In the genomic region with DNA sequence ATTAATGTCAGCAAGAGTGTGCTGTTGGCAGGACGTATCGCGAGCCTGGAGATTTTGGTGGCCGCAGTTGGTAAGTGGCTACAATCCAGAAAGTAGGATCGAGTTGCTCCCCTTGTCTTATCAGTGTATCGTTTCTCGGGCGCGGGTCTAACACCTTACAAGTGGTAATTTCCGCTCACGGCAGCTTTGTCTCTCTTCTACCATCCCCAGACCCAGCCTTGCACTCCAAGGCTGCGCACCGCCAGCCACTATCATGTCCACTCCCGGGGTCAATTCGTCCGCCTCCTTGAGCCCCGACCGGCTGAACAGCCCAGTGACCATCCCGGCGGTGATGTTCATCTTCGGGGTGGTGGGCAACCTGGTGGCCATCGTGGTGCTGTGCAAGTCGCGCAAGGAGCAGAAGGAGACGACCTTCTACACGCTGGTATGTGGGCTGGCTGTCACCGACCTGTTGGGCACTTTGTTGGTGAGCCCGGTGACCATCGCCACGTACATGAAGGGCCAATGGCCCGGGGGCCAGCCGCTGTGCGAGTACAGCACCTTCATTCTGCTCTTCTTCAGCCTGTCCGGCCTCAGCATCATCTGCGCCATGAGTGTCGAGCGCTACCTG, we compare ENCODE assay signal across 8 cellular contexts. TPM values are rescaled to one million over a fixed set of nuclear protein-coding genes. Genes with fewer than 3 reads are reported as not detected.
DNase-seq lines count a peak whose midpoint lies in the region; ATAC-seq, FAIRE-seq and TF ChIP-seq lines count a peak whose summit lies in the region.

No MANE protein-coding gene starts in this region.

- peaks cover 54% of the 10 kb centered on the region for H3K36me3 Mint-ChIP-seq in activated CD8-positive, alpha-beta memory T cell treated with anti-CD3 and anti-CD28 coated beads, Interleukin-2, amount 10 ng/mL, durations not matched to agents 7 days and 5 days
- peaks cover 49% of the 10 kb centered on the region for H3K36me3 Mint-ChIP-seq in osteocyte (ENCODE audit: unreplicated experiment)

- H3K27me3 Mint-ChIP-seq in activated CD8-positive, alpha-beta memory T cell treated with anti-CD3 and anti-CD28 coated beads, Interleukin-2, amount 10 ng/mL, durations not matched to agents 7 days and 5 days: no peaks in the 10 kb centered on the region
- no peaks in the 10 kb centered on the region for H3K27me3 Mint-ChIP-seq in osteocyte (ENCODE audit: unreplicated experiment)

- TF ChIP-seq POLR2A in H54 (IDR thresholded peaks at IDR 0.05; ENCODE audit: low read depth, low read length): no peak

- FAIRE-seq in H54 (lab: Jason Lieb, UNC): no peak

- DNase-seq in activated CD8-positive, alpha-beta memory T cell treated with anti-CD3 and anti-CD28 coated beads, Interleukin-2, amount 10 ng/mL, durations not matched to agents 7 days and 5 days: peak; percentile 73
- no peak for DNase-seq in activated CD8-positive, alpha-beta memory T cell treated with anti-CD3 and anti-CD28 coated beads for 24 hours
- peak; percentile 75 for DNase-seq in activated CD8-positive, alpha-beta memory T cell treated with anti-CD3 and anti-CD28 coated beads, Interleukin-2, amount 50 U/mL, for 48 hours
- DNase-seq in fibroblast of the aortic adventitia (ENCODE audit: low read depth): no peak
- no peak for DNase-seq in osteocyte (ENCODE audit: extremely low spot score, unreplicated experiment)
- DNase-seq in H54 (ENCODE audit: insufficient read length, low spot score): no peak

- H3K9me3 Mint-ChIP-seq in activated CD8-positive, alpha-beta memory T cell treated with anti-CD3 and anti-CD28 coated beads, Interleukin-2, amount 10 ng/mL, durations not matched to agents 7 days and 5 days (ENCODE audit: low read depth): no peaks in the 10 kb centered on the region
- H3K9me3 Mint-ChIP-seq in osteocyte (ENCODE audit: unreplicated experiment): no peaks in the 10 kb centered on the region

- peak; percentile 7 for ATAC-seq in activated CD8-positive, alpha-beta memory T cell treated with anti-CD3 and anti-CD28 coated beads, Interleukin-2, amount 10 ng/mL, durations not matched to agents 7 days and 5 days
- ATAC-seq in HG03442 (IDR thresholded peaks at IDR 0.05; ENCODE audit: unreplicated experiment): no peak
- no peak for ATAC-seq in HG03342 (IDR thresholded peaks at IDR 0.05; ENCODE audit: unreplicated experiment)

- peak overlapping the region; percentile 80 for H3K4me3 ChIP-seq in fibroblast of the aortic adventitia (ENCODE audit: low read depth, low read length)

- H3K4me3 Mint-ChIP-seq in activated CD8-positive, alpha-beta memory T cell treated with anti-CD3 and anti-CD28 coated beads, Interleukin-2, amount 10 ng/mL, durations not matched to agents 7 days and 5 days: peak overlapping the region; percentile 86
- H3K4me3 Mint-ChIP-seq in osteocyte (ENCODE audit: unreplicated experiment): peak overlapping the region; percentile 99

- peak overlapping the region; percentile 97 for H3K27ac Mint-ChIP-seq in activated CD8-positive, alpha-beta memory T cell treated with anti-CD3 and anti-CD28 coated beads, Interleukin-2, amount 10 ng/mL, durations not matched to agents 7 days and 5 days
- H3K27ac Mint-ChIP-seq in osteocyte (ENCODE audit: unreplicated experiment): peak overlapping the region; percentile 95

- peaks cover 39% of the 10 kb centered on the region for H3K4me1 Mint-ChIP-seq in activated CD8-positive, alpha-beta memory T cell treated with anti-CD3 and anti-CD28 coated beads, Interleukin-2, amount 10 ng/mL, durations not matched to agents 7 days and 5 days
- peaks cover 45% of the 10 kb centered on the region for H3K4me1 Mint-ChIP-seq in osteocyte (ENCODE audit: unreplicated experiment)

- peak; percentile 5 for TF ChIP-seq CTCF in fibroblast of the aortic adventitia (IDR thresholded peaks at IDR 0.05; ENCODE audit: insufficient read depth, low read length)
- TF ChIP-seq CTCF in osteocyte (IDR thresholded peaks at IDR 0.05): peak; percentile 51

- CTCF ChIA-PET in activated CD8-positive, alpha-beta memory T cell treated with anti-CD3 and anti-CD28 coated beads, Interleukin-2, amount 10 ng/mL, durations not matched to agents 7 days and 5 days (lab: Charles Lee): interaction anchor here (0.6 to 4.4 kb wide), 7 partner anchors 10 to 307 kb away, joined by 3 to 24 read pairs (median 5); no protein-coding TSS in a partner anchor

RNA-seq across cellular contexts. Expression of a gene that starts 1.1 kb away (rescaled TPM):
- total RNA-seq in activated CD8-positive, alpha-beta memory T cell treated with anti-CD3 and anti-CD28 coated beads, Interleukin-2, amount 10 ng/mL, durations not matched to agents 7 days and 5 days: 10 to 100 TPM; 50.8 to 79.1 TPM
- 0.57 and 12.0 TPM in 2 replicates for total RNA-seq in fibroblast of the aortic adventitia (ENCODE audit: low replicate concordance)
- 68.0 and 70.0 TPM in 2 replicates for total RNA-seq in osteocyte

Comparison
In these comparisons a context has a peak if more than half of its experiments do, and no peak if none do; other contexts are left out.
1. DNase-seq: peak in activated CD8-positive, alpha-beta memory T cell treated with anti-CD3 and anti-CD28 coated beads, Interleukin-2, amount 10 ng/mL, durations not matched to agents 7 days and 5 days (single experiment) and activated CD8-positive, alpha-beta memory T cell treated with anti-CD3 and anti-CD28 coated beads, Interleukin-2, amount 50 U/mL, for 48 hours (single experiment); none in activated CD8-positive, alpha-beta memory T cell treated with anti-CD3 and anti-CD28 coated beads for 24 hours (single experiment), fibroblast of the aortic adventitia (single experiment), osteocyte (single experiment) and H54 (single experiment).